Comparison of ENCODE assay signal across 10 cellular contexts in genomic region chr21:44517175-44517899, GRCh38. TPM values are rescaled to one million over a fixed set of nuclear protein-coding genes. Genes with fewer than 3 reads are reported as not detected.
DNase-seq lines count a peak whose midpoint lies in the region; ATAC-seq and TF ChIP-seq lines count a peak whose summit lies in the region.
"Had no signal": no experiment of that assay in that cellular context is flagged by ENCODE, and none has a peak within 500 bp of the region (broad histone marks: within the 10 kb centered on the region; RNA-seq: fewer than 3 reads in every experiment).

No MANE protein-coding gene starts in this region.

- 68 to 78% methylated on average over 12 to 15 of the region's 15 CpGs for WGBS in body of pancreas, 2 donors

- TF ChIP-seq POLR2A in body of pancreas (IDR thresholded peaks at IDR 0.05): peak in 1 of 3 donors; percentile 27

- H3K36me3 Mint-ChIP-seq in MCF 10A (ENCODE audit: insufficient read depth, unreplicated experiment): no peaks in the 10 kb centered on the region

- POLR2A ChIA-PET in MCF 10A (lab: Yijun Ruan, JAX): interaction anchor here (0.7 kb wide), 1 partner anchor 13 kb away, joined by 3 read pairs; no protein-coding TSS in a partner anchor

- no peaks in the 10 kb centered on the region for H3K4me1 Mint-ChIP-seq in MCF 10A (ENCODE audit: insufficient read depth, unreplicated experiment)

- no peaks in the 10 kb centered on the region for H3K4me1 ChIP-seq in body of pancreas

- no peaks in the 10 kb centered on the region for H3K9me3 Mint-ChIP-seq in MCF 10A (ENCODE audit: unreplicated experiment)

- DNase-seq in activated T-cell treated with anti-CD3 and anti-CD28 coated beads for 48 hours (ENCODE audit: low read depth) (peak; percentile 29), NCI-H2227 treated with DMSO at 0.1 percent for 48 hours (lab: John Stamatoyannopoulos, UW) (peak; percentile 97), body of pancreas (peak; percentile 69 to 97 (median 86)), MCF 10A (ENCODE audit: unreplicated experiment) (no peak)
- DNase-seq in activated T-cell treated with anti-CD3 and anti-CD28 coated beads, Interleukin-2, amount 50 U/mL, for 1 hour: no peak
- DNase-seq in stimulated activated CD4-positive, alpha-beta T cell treated with anti-CD3 and anti-CD28 coated beads, TNF-alpha, amount 100 ng/mL, for 48 hours (ENCODE audit: low read depth in 3 of 3): peak in 2 of 3 donors; percentile 16 to 34

- no peak overlapping the region for H3K4me3 Mint-ChIP-seq in MCF 10A (ENCODE audit: unreplicated experiment)

- no peak for TF ChIP-seq CTCF in body of pancreas (IDR thresholded peaks at IDR 0.05)
- TF ChIP-seq CTCF in MCF 10A (IDR thresholded peaks at IDR 0.05; ENCODE audit: unreplicated experiment): no peak

- intact Hi-C loops in body of pancreas (cut with DNase I): loop anchor here (10.0 kb wide), 1 partner anchor 287 kb away; the partner anchor contains the start of gene UBE2G2
- intact Hi-C loops in MCF 10A (cut with micrococcal nuclease): no loop called here

- CTCF ChIA-PET in MCF 10A (lab: Yijun Ruan, JAX): interaction anchor here (0.6 to 1.0 kb wide), 2 partner anchors 191 to 276 kb away, joined by 3 read pairs; no protein-coding TSS in a partner anchor

- H3K9me3 ChIP-seq in body of pancreas: no peaks in the 10 kb centered on the region
- H3K9me3 ChIP-seq: neutrophil had no signal

- ATAC-seq in body of pancreas: peak; percentile 85
- ATAC-seq in HG03342 (IDR thresholded peaks at IDR 0.05; ENCODE audit: unreplicated experiment): no peak
- ATAC-seq in GM21619 (IDR thresholded peaks at IDR 0.05; ENCODE audit: unreplicated experiment): no peak

- H3K27me3 ChIP-seq in body of pancreas: no peaks in the 10 kb centered on the region
- H3K27me3 ChIP-seq: neutrophil had no signal

- no peak overlapping the region for H3K27ac Mint-ChIP-seq in MCF 10A (ENCODE audit: low read depth, unreplicated experiment)

- no peaks in the 10 kb centered on the region for H3K36me3 ChIP-seq in body of pancreas (replicated peaks in 1 of 2; ENCODE audit: insufficient read depth in 1 of 2, low read depth in 2 of 2)
- H3K36me3 ChIP-seq: neutrophil had no signal

- peak overlapping the region in 1 of 2 donors; percentile 2 for H3K4me3 ChIP-seq in body of pancreas

- H3K27ac ChIP-seq in body of pancreas: no peak overlapping the region
- H3K27ac ChIP-seq: neutrophil had no signal

- BruUV-seq in MCF 10A (replicated peaks; lab: Mats Ljungman, UMichigan): no TSS peak

- H3K27me3 Mint-ChIP-seq in MCF 10A (ENCODE audit: insufficient read depth, unreplicated experiment): peaks cover 16% of the 10 kb centered on the region

RNA-seq across cellular contexts. Expression of gene KRTAP10-1, which starts 22.7 kb away (rescaled TPM):
- not detected for total RNA-seq in body of pancreas
- not detected in 2 replicates for total RNA-seq in MCF 10A (2022)
- total RNA-seq: urinary bladder had no signal

RNA-seq across cellular contexts. Expression of gene KRTAP10-2, which starts 34.0 kb away (rescaled TPM):
- total RNA-seq in body of pancreas (not detected), MCF 10A (2022) (not detected in 2 replicates)
- total RNA-seq: urinary bladder had no signal

RNA-seq across cellular contexts. Expression of gene KRTAP10-3, which starts 41.3 kb away (rescaled TPM):
- total RNA-seq in body of pancreas: not detected
- total RNA-seq in MCF 10A (2022): not detected in 2 replicates
- total RNA-seq: urinary bladder had no signal

RNA-seq across cellular contexts. Expression of gene KRTAP10-4, which starts 56.2 kb away (rescaled TPM):
- total RNA-seq in body of pancreas (not detected), MCF 10A (2022) (not detected in 2 replicates)
- total RNA-seq: urinary bladder had no signal

Comparison
In these comparisons a context has a peak if more than half of its experiments do, and no peak if none do; other contexts are left out.
1. DNase-seq: peak in activated T-cell treated with anti-CD3 and anti-CD28 coated beads for 48 hours (single experiment), NCI-H2227 treated with DMSO at 0.1 percent for 48 hours (single experiment), body of pancreas (4 of 4) and stimulated activated CD4-positive, alpha-beta T cell treated with anti-CD3 and anti-CD28 coated beads, TNF-alpha, amount 100 ng/mL, for 48 hours (2 of 3); none in activated T-cell treated with anti-CD3 and anti-CD28 coated beads, Interleukin-2, amount 50 U/mL, for 1 hour (single experiment) and MCF 10A (single experiment).